ENCODE assay signal across 1 cellular context in genomic region chr3:101643009-101643844, GRCh38.
TF ChIP-seq lines count a peak whose summit lies in the region.

No MANE protein-coding gene starts in this region.

TF ChIP-seq in H1, 55 proteins besides CTCF, POLR2A, EP300 and RAD21:
- TF ChIP-seq SP4 (IDR thresholded peaks at IDR 0.05; ENCODE audit: low read length) (no peak), JUN (IDR thresholded peaks at IDR 0.05; ENCODE audit: low read depth, low read length) (no peak), FOSL1 (IDR thresholded peaks at IDR 0.05; ENCODE audit: insufficient read depth, low read depth, low read length) (no peak), SIRT6 (IDR thresholded peaks at IDR 0.05; ENCODE audit: low read length) (no peak), CBX5 (IDR thresholded peaks at IDR 0.05; ENCODE audit: low read depth, low read length) (no peak), HDAC6 (IDR thresholded peaks at IDR 0.05; ENCODE audit: low read depth, low read length) (no peak), ATF2 (IDR thresholded peaks at IDR 0.05; ENCODE audit: low read length) (no peak), CTBP2 (IDR thresholded peaks at IDR 0.05; ENCODE audit: borderline replicate concordance, insufficient read depth, insufficient read length, low read length) (no peak), TCF12 (IDR thresholded peaks at IDR 0.05; ENCODE audit: low read depth, low read length) (no peak), SP2 (IDR thresholded peaks at IDR 0.05; ENCODE audit: low read length) (no peak), BCL11A (IDR thresholded peaks at IDR 0.05; ENCODE audit: low read depth in 2 of 2, low read length in 2 of 2) (no peak)
